Comparison of ENCODE assay signal across 8 cellular contexts in genomic region chr20:36475054-36475453, GRCh38.
DNase-seq lines count a peak whose midpoint lies in the region; ATAC-seq, FAIRE-seq and TF ChIP-seq lines count a peak whose summit lies in the region.
"Not testable (repeated sequence)": the region's sequence is repeated elsewhere in the genome, so short reads cannot be mapped to it uniquely, and the experiment has no call there.

No MANE protein-coding gene starts in this region.

- H3K4me1 ChIP-seq in CD4-positive, alpha-beta memory T cell (ENCODE audit: insufficient read depth, low read length), result peaks cover 31% of the 10 kb centered on the region
- H3K4me1 ChIP-seq in keratinocyte (ENCODE audit: control insufficient read depth, extremely low read depth, insufficient read depth, low read length) (peaks cover 31% of the 10 kb centered on the region), osteoblast (ENCODE audit: insufficient read depth, low read length) (peaks cover 63% of the 10 kb centered on the region), uterus (peaks cover 11 to 19% of the 10 kb centered on the region in 2 donors)

- not testable (repeated sequence) for H3K36me3 ChIP-seq in CD4-positive, alpha-beta memory T cell (ENCODE audit: insufficient read depth, low read length); keratinocyte (ENCODE audit: control insufficient read depth in 2 of 2, extremely low read depth in 1 of 2, insufficient read depth in 2 of 2, low read length in 2 of 2); uterus
- H3K36me3 ChIP-seq in osteoblast (ENCODE audit: insufficient read depth, low read length), result peaks cover 11% of the 10 kb centered on the region

- not testable (repeated sequence) for FAIRE-seq in keratinocyte (lab: Jason Lieb, UNC)

- peaks cover 12% of the 10 kb centered on the region for H3K9me1 ChIP-seq in keratinocyte (ENCODE audit: control insufficient read depth, extremely low read depth, insufficient read depth, low read length)

- H3K79me2 ChIP-seq in keratinocyte (ENCODE audit: control insufficient read depth, insufficient read depth, low read length), result peaks cover 57% of the 10 kb centered on the region
- H3K79me2 ChIP-seq in osteoblast (ENCODE audit: insufficient read depth, low read length), result peaks cover 99% of the 10 kb centered on the region

- not testable (repeated sequence) for H2AFZ ChIP-seq in keratinocyte (ENCODE audit: control insufficient read depth, low read length); osteoblast (ENCODE audit: low read length)

- H3K4me3 ChIP-seq in CD4-positive, alpha-beta memory T cell (ENCODE audit: low read length in 2 of 2); epithelial cell of esophagus (ENCODE audit: low read length); keratinocyte (ENCODE audit: control insufficient read depth in 2 of 3, extremely low read depth in 1 of 3, insufficient read depth in 2 of 3, low read depth in 1 of 3, low read length in 3 of 3); osteoblast (ENCODE audit: insufficient read depth, low read length); uterus: not testable (repeated sequence)

- H3K4me2 ChIP-seq in keratinocyte (ENCODE audit: control insufficient read depth, extremely low read depth, insufficient read depth, low read depth, low read length) (peak overlapping the region; percentile 47), osteoblast (ENCODE audit: insufficient read depth, low read length) (peak overlapping the region; percentile 47)

- not testable (repeated sequence) for TF ChIP-seq POLR2A in uterus (IDR thresholded peaks at IDR 0.05)

- POLR2A ChIA-PET in CD4-positive, alpha-beta memory T cell (lab: Charles Lee; ENCODE audit: partially characterized antibody), result not testable (repeated sequence)

- H4K20me1 ChIP-seq in keratinocyte (ENCODE audit: control insufficient read depth, extremely low read depth, insufficient read depth, low read length) (peaks cover 22% of the 10 kb centered on the region), osteoblast (ENCODE audit: insufficient read depth, low read length) (peaks cover 82% of the 10 kb centered on the region)

- not testable (repeated sequence) for H3K27me3 ChIP-seq in CD4-positive, alpha-beta memory T cell (ENCODE audit: insufficient read depth, low read length); keratinocyte (ENCODE audit: control insufficient read depth, extremely low read depth, insufficient read depth, low read length); osteoblast (ENCODE audit: insufficient read depth, low read length); uterus

- peaks cover 3 to 16% of the 10 kb centered on the region in 2 donors for H3K36me3 Mint-ChIP-seq in CD4-positive, alpha-beta memory T cell
- H3K36me3 Mint-ChIP-seq in activated naive CD4-positive, alpha-beta T cell treated with anti-CD3 and anti-CD28 coated beads, Interleukin-2, amount 50 U/mL, for 72 hours, result not testable (repeated sequence)
- H3K36me3 Mint-ChIP-seq in stimulated activated naive B cell treated with anti-CD40 and anti-IgM and Interleukin-4, amounts not matched to agents 10 μg/mL and 1 μg/mL and 100 μg/mL, for 72 hours, result peaks cover 7 to 21% of the 10 kb centered on the region in 2 donors

- not testable (repeated sequence) for H3K9me3 Mint-ChIP-seq in CD4-positive, alpha-beta memory T cell; activated naive CD4-positive, alpha-beta T cell treated with anti-CD3 and anti-CD28 coated beads, Interleukin-2, amount 50 U/mL, for 72 hours; stimulated activated naive B cell treated with anti-CD40 and anti-IgM and Interleukin-4, amounts not matched to agents 10 μg/mL and 1 μg/mL and 100 μg/mL, for 72 hours

- H3K27me3 Mint-ChIP-seq in CD4-positive, alpha-beta memory T cell; stimulated activated naive B cell treated with anti-CD40 and anti-IgM and Interleukin-4, amounts not matched to agents 10 μg/mL and 1 μg/mL and 100 μg/mL, for 72 hours: not testable (repeated sequence)

- not testable (repeated sequence) for H3K27ac ChIP-seq in CD4-positive, alpha-beta memory T cell (ENCODE audit: low read depth, low read length)
- H3K27ac ChIP-seq in keratinocyte (ENCODE audit: control insufficient read depth, insufficient read depth, low read length) (peak overlapping the region; percentile 19), osteoblast (ENCODE audit: low read depth, low read length) (peak overlapping the region; percentile 36), uterus (peak overlapping the region; percentile 18 to 56)

- not testable (repeated sequence) for H3K4me3 Mint-ChIP-seq in CD4-positive, alpha-beta memory T cell; stimulated activated naive B cell treated with anti-CD40 and anti-IgM and Interleukin-4, amounts not matched to agents 10 μg/mL and 1 μg/mL and 100 μg/mL, for 72 hours

- TF ChIP-seq CTCF in epithelial cell of esophagus (IDR thresholded peaks at IDR 0.05; ENCODE audit: insufficient read depth, low read depth, low read length, missing control alignments); keratinocyte (optimal IDR thresholded peaks at IDR 0.05 in 1 of 3, IDR thresholded peaks at IDR 0.05 in 1 of 3, conservative IDR thresholded peaks at IDR 0.05 in 1 of 3; ENCODE audit: extremely low read depth in 1 of 3, insufficient read depth in 2 of 3, low read length in 3 of 3); osteoblast (IDR thresholded peaks at IDR 0.05; ENCODE audit: extremely low read depth, low read depth, low read length); uterus (IDR thresholded peaks at IDR 0.05): not testable (repeated sequence)

- H3K9ac ChIP-seq in keratinocyte (ENCODE audit: control insufficient read depth, extremely low read depth, insufficient read depth, low read length), result not testable (repeated sequence)

- peak overlapping the region in 4 of 7 donors; percentile 50 to 78 (median 60) for H3K27ac Mint-ChIP-seq in CD4-positive, alpha-beta memory T cell
- H3K27ac Mint-ChIP-seq in activated naive CD4-positive, alpha-beta T cell treated with anti-CD3 and anti-CD28 coated beads, Interleukin-2, amount 50 U/mL, for 72 hours, result peak overlapping the region; percentile 17 to 53
- peak overlapping the region; percentile 72 for H3K27ac Mint-ChIP-seq in stimulated activated naive B cell treated with anti-CD40 and anti-IgM and Interleukin-4, amounts not matched to agents 10 μg/mL and 1 μg/mL and 100 μg/mL, for 72 hours

- dilution Hi-C loops in keratinocyte (cut with MboI; ENCODE audit: extremely low pct_ligation_motif_present, low sequenced_read_pairs), result not testable (repeated sequence)

- intact Hi-C loops in CD4-positive, alpha-beta memory T cell (cut with micrococcal nuclease); uterus (cut with DNase I; ENCODE audit: low total_unique reads): not testable (repeated sequence)

- not testable (repeated sequence) for ATAC-seq in activated naive CD4-positive, alpha-beta T cell treated with anti-CD3 and anti-CD28 coated beads, Interleukin-2, amount 50 U/mL, for 72 hours; stimulated activated naive B cell treated with anti-CD40 and anti-IgM and Interleukin-4, amounts not matched to agents 10 μg/mL and 1 μg/mL and 100 μg/mL, for 72 hours (replicated peaks)

- CTCF ChIA-PET in CD4-positive, alpha-beta memory T cell (lab: Charles Lee; ENCODE audit: partially characterized antibody), result not testable (repeated sequence)

- DNase-seq in CD4-positive, alpha-beta memory T cell; activated naive CD4-positive, alpha-beta T cell treated with anti-CD3 and anti-CD28 coated beads, Interleukin-2, amount 50 U/mL, for 72 hours (ENCODE audit: low spot score in 2 of 2); keratinocyte (ENCODE audit: low read depth, low spot score); osteoblast (ENCODE audit: insufficient read length, low spot score, missing footprints); stimulated activated naive B cell treated with anti-CD40 and anti-IgM and Interleukin-4, amounts not matched to agents 10 μg/mL and 1 μg/mL and 100 μg/mL, for 72 hours; uterus: not testable (repeated sequence)
- DNase-seq in M059J (ENCODE audit: low read depth), result peak; percentile 78
- DNase-seq in epithelial cell of esophagus (ENCODE audit: low read depth), result peak; percentile 43

- H3K4me1 Mint-ChIP-seq in CD4-positive, alpha-beta memory T cell, result peaks cover 39 to 68% (median 55%) of the 10 kb centered on the region in 4 donors
- peaks cover 42 to 64% of the 10 kb centered on the region in 2 donors for H3K4me1 Mint-ChIP-seq in stimulated activated naive B cell treated with anti-CD40 and anti-IgM and Interleukin-4, amounts not matched to agents 10 μg/mL and 1 μg/mL and 100 μg/mL, for 72 hours

- not testable (repeated sequence) for H3K9me3 ChIP-seq in CD4-positive, alpha-beta memory T cell (ENCODE audit: control insufficient read depth in 1 of 2, low read length in 2 of 2); keratinocyte (ENCODE audit: control insufficient read depth, low read depth, low read length); osteoblast (ENCODE audit: low read depth, low read length); uterus
